In the genomic region with DNA sequence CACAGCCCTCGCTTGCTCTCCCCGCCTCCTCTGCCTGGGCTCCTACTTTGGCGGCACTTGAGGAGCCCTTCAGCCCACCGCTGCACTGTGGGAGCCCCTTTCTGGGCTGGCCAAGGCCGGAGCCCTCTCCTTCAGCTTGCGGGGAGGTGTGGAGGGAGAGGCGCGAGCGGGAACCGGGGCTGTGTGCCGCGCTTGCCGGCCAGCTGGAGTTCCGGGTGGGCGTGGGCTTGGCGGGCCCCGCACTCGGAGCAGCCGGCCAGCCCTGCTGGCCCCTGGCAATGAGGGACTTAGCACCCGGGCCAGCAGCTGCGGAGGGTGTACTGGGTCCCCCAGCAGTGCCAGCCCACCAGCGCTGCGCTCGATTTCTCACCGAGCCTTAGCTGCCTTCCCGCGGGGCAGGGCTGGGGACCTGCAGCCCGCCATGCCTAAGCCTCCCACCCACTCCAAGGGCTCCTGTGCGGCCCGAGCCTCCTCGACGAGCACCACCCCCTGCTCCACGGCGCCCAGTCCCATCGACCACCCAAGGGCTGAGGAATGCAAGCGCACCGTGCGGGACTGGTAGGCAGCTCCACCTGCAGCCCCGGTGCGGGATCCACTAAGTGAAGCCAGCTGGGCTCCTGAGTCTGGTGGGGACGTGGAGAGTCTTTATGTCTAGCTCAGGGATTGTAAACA, we compare ENCODE assay signal across 11 cellular contexts. TPM values are rescaled to one million over a fixed set of nuclear protein-coding genes. Genes with fewer than 3 reads are reported as not detected.
A peak's percentile ranks its signal among the peaks of the same experiment; 100 is the strongest.
DNase-seq lines count a peak whose midpoint lies in the region; ATAC-seq, FAIRE-seq and TF ChIP-seq lines count a peak whose summit lies in the region.
"Not testable (repeated sequence)": the region's sequence is repeated elsewhere in the genome, so short reads cannot be mapped to it uniquely, and the experiment has no call there.
"Had no signal": no experiment of that assay in that cellular context is flagged by ENCODE, and none has a peak within 500 bp of the region (broad histone marks: within the 10 kb centered on the region; RNA-seq: fewer than 3 reads in every experiment).

No MANE protein-coding gene starts in this region.

- 93% methylated on average over 24 of the region's 41 CpGs for WGBS in K562 (ENCODE audit: insufficient coverage, low coverage, missing lambda C conversion rate)

- not testable (repeated sequence) for H3K27ac ChIP-seq in CD4-positive, CD25-positive, alpha-beta regulatory T cell (ENCODE audit: insufficient read depth, low read length, poor library complexity, severe bottlenecking); CD8-positive, alpha-beta memory T cell (ENCODE audit: low read depth, low read length); K562 (ENCODE audit: extremely low read depth, low read depth, low read length); upper lobe of right lung
- H3K27ac ChIP-seq in lower lobe of right lung, result peak overlapping the region; percentile 41

- H4K20me1 ChIP-seq in K562 (replicated peaks; ENCODE audit: control insufficient read depth, insufficient read depth, low read length), result not testable (repeated sequence)

- H3K4me2 ChIP-seq in K562 (ENCODE audit: insufficient read depth, low read length), result not testable (repeated sequence)

- H3K36me3 ChIP-seq in CD4-positive, CD25-positive, alpha-beta regulatory T cell (ENCODE audit: control insufficient read depth, insufficient read depth, low read length); CD8-positive, alpha-beta memory T cell (ENCODE audit: insufficient read depth, low read length); K562 (ENCODE audit: control insufficient read depth, insufficient read depth, low read length); lower lobe of right lung; upper lobe of right lung: not testable (repeated sequence)

- peak overlapping the region in 2 of 3 donors; percentile 95 to 96 for H3K27ac Mint-ChIP-seq in CD4-positive, CD25-positive, alpha-beta regulatory T cell
- peak overlapping the region in 6 of 8 donors; percentile 50 to 99 (median 90) for H3K27ac Mint-ChIP-seq in CD8-positive, alpha-beta memory T cell
- H3K27ac Mint-ChIP-seq in T-cell, result peak overlapping the region in 1 of 2 donors; percentile 22
- H3K27ac Mint-ChIP-seq in activated CD8-positive, alpha-beta T cell treated with anti-CD3 and anti-CD28 coated beads for 36 hours, result peak overlapping the region; percentile 96

- not testable (repeated sequence) for TF ChIP-seq CTCF in activated CD8-positive, alpha-beta T cell treated with anti-CD3 and anti-CD28 coated beads for 36 hours (IDR thresholded peaks at IDR 0.05); K562 (IDR thresholded peaks at IDR 0.05 in 2 of 3, conservative IDR thresholded peaks at IDR 0.05 in 1 of 3; ENCODE audit: insufficient read depth in 2 of 3, low read depth in 1 of 3, low read length in 3 of 3); lower lobe of right lung (IDR thresholded peaks at IDR 0.05); upper lobe of right lung (IDR thresholded peaks at IDR 0.05)

- H3K4me3 ChIP-seq in CD4-positive, CD25-positive, alpha-beta regulatory T cell (ENCODE audit: low read depth, low read length); CD8-positive, alpha-beta memory T cell (ENCODE audit: low read length); K562; lower lobe of right lung; upper lobe of right lung: not testable (repeated sequence)

- in situ Hi-C loops in K562 (cut with MboI), result loop anchor here (5.0 kb wide), 1 partner anchor 172 kb away; no protein-coding TSS in a partner anchor

- not testable (repeated sequence) for TF ChIP-seq RAD21 in K562 (CRISPR knock-in tag; conservative IDR thresholded peaks at IDR 0.05 in 1 of 2, IDR thresholded peaks at IDR 0.05 in 1 of 2)

- not testable (repeated sequence) for H3K9me3 ChIP-seq in CD4-positive, CD25-positive, alpha-beta regulatory T cell (ENCODE audit: control insufficient read depth in 2 of 2, low read length in 2 of 2); CD8-positive, alpha-beta memory T cell (ENCODE audit: low read length); K562 (replicated peaks; ENCODE audit: control insufficient read depth, insufficient read depth, low read depth, low read length); lower lobe of right lung; upper lobe of right lung

- not testable (repeated sequence) for H2AFZ ChIP-seq in K562 (ENCODE audit: low read depth, low read length)

- CTCF ChIA-PET in CD8-positive, alpha-beta memory T cell (lab: Charles Lee), result interaction anchor here (1.8 to 7.6 kb wide), 6 partner anchors 12 to 204 kb away, joined by 4 to 72 read pairs (median 9); a partner anchor contains a TSS
- CTCF ChIA-PET in T-cell (lab: Charles Lee), result interaction anchor here in 1 of 2 donors (1.3 to 3.7 kb wide), 2 partner anchors 57 to 172 kb away, joined by 5 to 28 read pairs; a partner anchor contains a TSS
- CTCF ChIA-PET in activated CD8-positive, alpha-beta T cell treated with anti-CD3 and anti-CD28 coated beads for 36 hours (lab: Charles Lee), result interaction anchor here (1.5 to 3.8 kb wide), 4 partner anchors 57 to 172 kb away, joined by 5 to 38 read pairs (median 13); a partner anchor contains a TSS
- CTCF ChIA-PET in K562 (lab: Yijun Ruan, JAX; ENCODE audit: low intra/inter-chr PET ratio), result interaction anchor here (2.7 kb wide), 1 partner anchor 172 kb away, joined by 29 read pairs; no protein-coding TSS in a partner anchor

- not testable (repeated sequence) for TF ChIP-seq EP300 in K562 (IDR thresholded peaks at IDR 0.05; ENCODE audit: low read length)

- FAIRE-seq in K562 (lab: Jason Lieb, UNC), result not testable (repeated sequence)

- H3K36me3 Mint-ChIP-seq in CD4-positive, CD25-positive, alpha-beta regulatory T cell, result peaks cover 12% of the 10 kb centered on the region
- peaks cover 0 to 40% (median 2%) of the 10 kb centered on the region in 3 donors for H3K36me3 Mint-ChIP-seq in CD8-positive, alpha-beta memory T cell
- peaks cover 13% of the 10 kb centered on the region for H3K36me3 Mint-ChIP-seq in T-cell
- peaks cover 24% of the 10 kb centered on the region for H3K36me3 Mint-ChIP-seq in activated CD8-positive, alpha-beta T cell treated with anti-CD3 and anti-CD28 coated beads for 36 hours (ENCODE audit: low read depth)

- ATAC-seq in CD4-positive, CD25-positive, alpha-beta regulatory T cell (ENCODE audit: low read depth in 2 of 2); T-cell (replicated peaks in 1 of 4); activated CD8-positive, alpha-beta T cell treated with anti-CD3 and anti-CD28 coated beads for 36 hours; K562; lower lobe of right lung; sciatic nerve; upper lobe of right lung: not testable (repeated sequence)

- intact Hi-C loops in activated CD8-positive, alpha-beta T cell treated with anti-CD3 and anti-CD28 coated beads for 36 hours (cut with micrococcal nuclease), result loop anchor here (5.0 kb wide), 1 partner anchor 77 kb away; a partner anchor contains a TSS
- intact Hi-C loops in K562 (cut with micrococcal nuclease), result loop anchor here (10.0 kb wide), 1 partner anchor 389 kb away; a partner anchor contains a TSS
- intact Hi-C loops in lower lobe of right lung (cut with DNase I), result loop anchor here (10.0 kb wide), 1 partner anchor 169 kb away; no protein-coding TSS in a partner anchor
- intact Hi-C loops in sciatic nerve (cut with DNase I), result loop anchor here (10.0 kb wide), 1 partner anchor 61 kb away; a partner anchor contains a TSS
- intact Hi-C loops in upper lobe of right lung (cut with DNase I), result not testable (repeated sequence)

- not testable (repeated sequence) for H3K27me3 Mint-ChIP-seq in CD4-positive, CD25-positive, alpha-beta regulatory T cell; CD8-positive, alpha-beta memory T cell; T-cell; activated CD8-positive, alpha-beta T cell treated with anti-CD3 and anti-CD28 coated beads for 36 hours

- DNase-seq in CD4-positive, CD25-positive, alpha-beta regulatory T cell; CD8-positive, alpha-beta memory T cell; T-cell; activated CD8-positive, alpha-beta T cell treated with anti-CD3 and anti-CD28 coated beads for 36 hours; K562 (ENCODE audit: extremely low read depth in 1 of 4, low spot score in 3 of 4); lower lobe of right lung: not testable (repeated sequence)
- DNase-seq in sciatic nerve (ENCODE audit: low spot score) (peak; percentile 49), upper lobe of right lung (peak; percentile 58)

- peak overlapping the region in 3 of 4 donors; percentile 88 to 91 (median 90) for H3K4me3 Mint-ChIP-seq in CD4-positive, CD25-positive, alpha-beta regulatory T cell
- peak overlapping the region in 5 of 7 donors; percentile 6 to 98 (median 87) for H3K4me3 Mint-ChIP-seq in CD8-positive, alpha-beta memory T cell
- peak overlapping the region; percentile 76 to 88 (median 87) for H3K4me3 Mint-ChIP-seq in T-cell
- H3K4me3 Mint-ChIP-seq in activated CD8-positive, alpha-beta T cell treated with anti-CD3 and anti-CD28 coated beads for 36 hours, result peak overlapping the region; percentile 80

- not testable (repeated sequence) for TF ChIP-seq POLR2A in K562 (conservative IDR thresholded peaks at IDR 0.05)

- not testable (repeated sequence) for H3K27me3 ChIP-seq in CD4-positive, CD25-positive, alpha-beta regulatory T cell (ENCODE audit: control insufficient read depth, insufficient read depth, low read length); CD8-positive, alpha-beta memory T cell (ENCODE audit: insufficient read depth, low read length, poor library complexity, severe bottlenecking); K562 (ENCODE audit: control insufficient read depth in 2 of 2, insufficient read depth in 2 of 2, low read length in 2 of 2); lower lobe of right lung (ENCODE audit: low read depth); upper lobe of right lung

- peaks cover 37% of the 10 kb centered on the region for H3K4me1 ChIP-seq in CD4-positive, CD25-positive, alpha-beta regulatory T cell (ENCODE audit: control insufficient read depth, insufficient read depth, low read length, poor library complexity, severe bottlenecking)
- H3K4me1 ChIP-seq in CD8-positive, alpha-beta memory T cell (ENCODE audit: insufficient read depth, low read length), result peaks cover 29% of the 10 kb centered on the region
- H3K4me1 ChIP-seq in K562 (replicated peaks in 1 of 2; ENCODE audit: control insufficient read depth in 2 of 2, insufficient read depth in 2 of 2, low read length in 2 of 2), result peaks cover 5 to 10% of the 10 kb centered on the region in 2 experiments
- peaks cover 31% of the 10 kb centered on the region for H3K4me1 ChIP-seq in lower lobe of right lung
- peaks cover 14% of the 10 kb centered on the region for H3K4me1 ChIP-seq in upper lobe of right lung

- H3K9ac ChIP-seq in K562 (ENCODE audit: insufficient read depth in 1 of 2, low read depth in 2 of 2, low read length in 2 of 2), result not testable (repeated sequence)

- H3K9me3 Mint-ChIP-seq in CD4-positive, CD25-positive, alpha-beta regulatory T cell; CD8-positive, alpha-beta memory T cell; T-cell; activated CD8-positive, alpha-beta T cell treated with anti-CD3 and anti-CD28 coated beads for 36 hours: not testable (repeated sequence)

- H3K79me2 ChIP-seq in K562 (ENCODE audit: control insufficient read depth, insufficient read depth, low read length), result peaks cover 31% of the 10 kb centered on the region

- POLR2A ChIA-PET in CD8-positive, alpha-beta memory T cell (lab: Charles Lee), result interaction anchor here (2.9 to 3.0 kb wide), 2 partner anchors 37 to 171 kb away, joined by 12 to 24 read pairs; a partner anchor contains a TSS
- POLR2A ChIA-PET in T-cell (lab: Charles Lee), result not testable (repeated sequence)
- POLR2A ChIA-PET in activated CD8-positive, alpha-beta T cell treated with anti-CD3 and anti-CD28 coated beads for 36 hours (lab: Charles Lee), result interaction anchor here (0.9 to 1.2 kb wide), 3 partner anchors 20 to 205 kb away, joined by 3 read pairs; no protein-coding TSS in a partner anchor
- POLR2A ChIA-PET in K562 (lab: Yijun Ruan, JAX), result interaction anchor here (1.1 to 2.7 kb wide), 6 partner anchors 15 to 171 kb away, joined by 3 to 17 read pairs (median 4); no protein-coding TSS in a partner anchor

- H3K9me1 ChIP-seq in K562 (ENCODE audit: control insufficient read depth, insufficient read depth, low read length), result not testable (repeated sequence)

- peaks cover 4 to 54% (median 31%) of the 10 kb centered on the region in 4 donors for H3K4me1 Mint-ChIP-seq in CD4-positive, CD25-positive, alpha-beta regulatory T cell
- H3K4me1 Mint-ChIP-seq in CD8-positive, alpha-beta memory T cell, result peaks cover 44 to 54% (median 44%) of the 10 kb centered on the region in 3 donors
- H3K4me1 Mint-ChIP-seq in T-cell, result peaks cover 42 to 49% (median 45%) of the 10 kb centered on the region in 3 donors
- H3K4me1 Mint-ChIP-seq in activated CD8-positive, alpha-beta T cell treated with anti-CD3 and anti-CD28 coated beads for 36 hours (ENCODE audit: low read depth), result peaks cover 33% of the 10 kb centered on the region

- BruUV-seq in K562 (replicated peaks; lab: Mats Ljungman, UMichigan), result not testable (repeated sequence)

RNA-seq across cellular contexts. Expression of a gene that starts 25.0 kb away (rescaled TPM):
- not detected for total RNA-seq in CD4-positive, CD25-positive, alpha-beta regulatory T cell
- under 1 TPM in 1 of 4 donors, not detected in 3; 0.27 TPM for polyA plus RNA-seq in CD4-positive, CD25-positive, alpha-beta regulatory T cell
- total RNA-seq in CD8-positive, alpha-beta memory T cell, result not detected
- polyA plus RNA-seq in CD8-positive, alpha-beta memory T cell, result not detected
- total RNA-seq in T-cell (1 to 10 TPM in 3 of 5 donors, under 1 TPM in 1, not detected in 1; 0.61 to 3.9 (median 2.9) TPM), K562 (2014; rRNA removed) (not detected in 2 replicates), K562 (2014; rRNA removed; fragmentation: Illumina TruSeq; extraction: Trizol) (not detected in 2 replicates), K562 (2015; rRNA removed; fragmentation: Illumina TruSeq; extraction: Trizol) (not detected in 2 replicates), K562 (2021) (2.0 and 2.3 TPM in 2 replicates), lower lobe of right lung (5.0 TPM), sciatic nerve (0.76 TPM), upper lobe of right lung (2.8 TPM)
- not detected for total RNA-seq in activated CD8-positive, alpha-beta T cell treated with anti-CD3 and anti-CD28 coated beads for 36 hours
- not detected in 2 replicates for total RNA-seq in K562 (2011; cell fraction: chromatin; rRNA removed; ENCODE audit: low replicate concordance)
- not detected in 2 replicates for total RNA-seq in K562 (2011; cell fraction: nucleolus; rRNA removed)
- not detected in 2 replicates for total RNA-seq in K562 (2011; cell fraction: nucleoplasm; rRNA removed)
- polyA plus RNA-seq in K562 (2011; rRNA removed) (not detected in 2 replicates), K562 (2014; fragmentation: Illumina TruSeq; extraction: Trizol) (not detected in 2 replicates), K562 (2014; fragmentation: Nextera tagmentation; extraction: Ambion mirVana) (under 1 TPM; 0.06 to 0.10 TPM), K562 (2014; rRNA removed) (not detected in 2 replicates)
- 0.31 TPM in 1 of 2 replicates, not detected in the other for polyA plus RNA-seq in K562 (2011; cell fraction: cytosol; rRNA removed)
- polyA plus RNA-seq in K562 (2011; cell fraction: nucleus; rRNA removed), result not detected in 2 replicates
- polyA plus RNA-seq in K562 (2012), result 0.13 and 0.58 TPM in 2 replicates
- not detected in 2 replicates for polyA minus RNA-seq in K562 (2011; rRNA and poly(A)+ RNA removed)
- not detected in 2 replicates for polyA minus RNA-seq in K562 (2011; cell fraction: cytosol; rRNA and poly(A)+ RNA removed)
- polyA minus RNA-seq in K562 (2011; cell fraction: nucleus; rRNA and poly(A)+ RNA removed), result not detected in 2 replicates

RNA-seq across cellular contexts. Expression of a gene that starts 37.1 kb away (rescaled TPM):
- total RNA-seq in CD4-positive, CD25-positive, alpha-beta regulatory T cell, result 10.9 TPM
- 10 to 100 TPM in 2 of 4 donors, 1 to 10 TPM in 2; 8.3 to 13.3 (median 11.2) TPM for polyA plus RNA-seq in CD4-positive, CD25-positive, alpha-beta regulatory T cell
- total RNA-seq in CD8-positive, alpha-beta memory T cell, result 100 to 1,000 TPM; 102 to 103 TPM
- 11.6 TPM for polyA plus RNA-seq in CD8-positive, alpha-beta memory T cell
- total RNA-seq in T-cell (10 to 100 TPM in 1 of 5 donors, 1 to 10 TPM in 4; 5.9 to 10.8 (median 9.6) TPM), K562 (2014; rRNA removed) (42.5 and 68.9 TPM in 2 replicates), K562 (2014; rRNA removed; fragmentation: Illumina TruSeq; extraction: Trizol) (19.3 and 19.4 TPM in 2 replicates), K562 (2015; rRNA removed; fragmentation: Illumina TruSeq; extraction: Trizol) (29.6 and 33.1 TPM in 2 replicates), K562 (2021) (30.2 and 31.1 TPM in 2 replicates), lower lobe of right lung (6.2 TPM), sciatic nerve (5.9 TPM), upper lobe of right lung (4.5 TPM)
- total RNA-seq in activated CD8-positive, alpha-beta T cell treated with anti-CD3 and anti-CD28 coated beads for 36 hours, result 10 to 100 TPM; 91.9 to 92.9 TPM
- 13.4 and 20.5 TPM in 2 replicates for total RNA-seq in K562 (2011; cell fraction: chromatin; rRNA removed; ENCODE audit: low replicate concordance)
- 14.2 and 21.0 TPM in 2 replicates for total RNA-seq in K562 (2011; cell fraction: nucleolus; rRNA removed)
- 11.6 and 14.0 TPM in 2 replicates for total RNA-seq in K562 (2011; cell fraction: nucleoplasm; rRNA removed)
- polyA plus RNA-seq in K562 (2011; rRNA removed) (18.2 and 23.0 TPM in 2 replicates), K562 (2014; fragmentation: Illumina TruSeq; extraction: Trizol) (25.7 and 29.2 TPM in 2 replicates), K562 (2014; fragmentation: Nextera tagmentation; extraction: Ambion mirVana) (1 to 10 TPM; 4.2 to 4.6 TPM), K562 (2014; rRNA removed) (30.0 and 33.6 TPM in 2 replicates)
- 18.2 and 36.2 TPM in 2 replicates for polyA plus RNA-seq in K562 (2011; cell fraction: cytosol; rRNA removed)
- polyA plus RNA-seq in K562 (2011; cell fraction: nucleus; rRNA removed), result 27.6 and 49.1 TPM in 2 replicates
- polyA plus RNA-seq in K562 (2012), result 25.4 and 39.5 TPM in 2 replicates
- polyA minus RNA-seq in K562 (2011; rRNA and poly(A)+ RNA removed), result 10.6 and 12.5 TPM in 2 replicates
- polyA minus RNA-seq in K562 (2011; cell fraction: cytosol; rRNA and poly(A)+ RNA removed), result 10.9 TPM in 2 replicates
- polyA minus RNA-seq in K562 (2011; cell fraction: nucleus; rRNA and poly(A)+ RNA removed), result 6.3 and 8.2 TPM in 2 replicates

RNA-seq across cellular contexts. Expression of a gene that starts 37.8 kb away (rescaled TPM):
- 27.2 TPM for total RNA-seq in CD4-positive, CD25-positive, alpha-beta regulatory T cell
- 1 to 10 TPM; 3.5 to 6.9 (median 6.2) TPM for polyA plus RNA-seq in CD4-positive, CD25-positive, alpha-beta regulatory T cell
- total RNA-seq in CD8-positive, alpha-beta memory T cell, result 10 to 100 TPM; 45.9 to 46.1 TPM
- 7.4 TPM for polyA plus RNA-seq in CD8-positive, alpha-beta memory T cell
- 10 to 100 TPM; 20.7 to 38.6 (median 28.1) TPM for total RNA-seq in T-cell
- total RNA-seq in activated CD8-positive, alpha-beta T cell treated with anti-CD3 and anti-CD28 coated beads for 36 hours, result 10 to 100 TPM; 39.2 to 39.8 TPM
- 107 and 201 TPM in 2 replicates for total RNA-seq in K562 (2011; cell fraction: chromatin; rRNA removed; ENCODE audit: low replicate concordance)
- total RNA-seq in K562 (2011; cell fraction: nucleolus; rRNA removed), result 93.2 and 100 TPM in 2 replicates
- 98.8 and 128 TPM in 2 replicates for total RNA-seq in K562 (2011; cell fraction: nucleoplasm; rRNA removed)
- 37.6 and 40.3 TPM in 2 replicates for total RNA-seq in K562 (2014; rRNA removed)
- total RNA-seq in K562 (2014; rRNA removed; fragmentation: Illumina TruSeq; extraction: Trizol), result 26.2 and 29.8 TPM in 2 replicates
- total RNA-seq in K562 (2015; rRNA removed; fragmentation: Illumina TruSeq; extraction: Trizol), result 32.2 and 34.8 TPM in 2 replicates
- 35.0 and 45.8 TPM in 2 replicates for total RNA-seq in K562 (2021)
- polyA plus RNA-seq in K562 (2011; rRNA removed), result 31.2 and 32.0 TPM in 2 replicates
- polyA plus RNA-seq in K562 (2011; cell fraction: cytosol; rRNA removed), result 22.6 and 37.5 TPM in 2 replicates
- polyA plus RNA-seq in K562 (2011; cell fraction: nucleus; rRNA removed), result 98.6 and 137 TPM in 2 replicates
- polyA plus RNA-seq in K562 (2012), result 35.4 and 47.1 TPM in 2 replicates
- 29.3 and 36.1 TPM in 2 replicates for polyA plus RNA-seq in K562 (2014; fragmentation: Illumina TruSeq; extraction: Trizol)
- polyA plus RNA-seq in K562 (2014; fragmentation: Nextera tagmentation; extraction: Ambion mirVana), result 1 to 10 TPM; 1.2 to 1.8 TPM
- 45.9 and 47.3 TPM in 2 replicates for polyA plus RNA-seq in K562 (2014; rRNA removed)
- 22.0 and 24.5 TPM in 2 replicates for polyA minus RNA-seq in K562 (2011; rRNA and poly(A)+ RNA removed)
- 16.9 and 22.0 TPM in 2 replicates for polyA minus RNA-seq in K562 (2011; cell fraction: cytosol; rRNA and poly(A)+ RNA removed)
- polyA minus RNA-seq in K562 (2011; cell fraction: nucleus; rRNA and poly(A)+ RNA removed), result 41.9 and 47.2 TPM in 2 replicates
- total RNA-seq in lower lobe of right lung, result 16.5 TPM
- 23.8 TPM for total RNA-seq in sciatic nerve
- 12.5 TPM for total RNA-seq in upper lobe of right lung

RNA-seq across cellular contexts. Expression of a gene that starts 56.6 kb away (rescaled TPM):
- total RNA-seq in CD4-positive, CD25-positive, alpha-beta regulatory T cell, result not detected
- polyA plus RNA-seq in CD4-positive, CD25-positive, alpha-beta regulatory T cell, result not detected
- not detected for total RNA-seq in CD8-positive, alpha-beta memory T cell
- not detected for polyA plus RNA-seq in CD8-positive, alpha-beta memory T cell
- total RNA-seq in T-cell (not detected), K562 (2014; rRNA removed) (not detected in 2 replicates), K562 (2014; rRNA removed; fragmentation: Illumina TruSeq; extraction: Trizol) (not detected in 2 replicates), K562 (2015; rRNA removed; fragmentation: Illumina TruSeq; extraction: Trizol) (not detected in 2 replicates), K562 (2021) (not detected in 2 replicates), lower lobe of right lung (not detected), sciatic nerve (not detected), upper lobe of right lung (not detected)
- not detected for total RNA-seq in activated CD8-positive, alpha-beta T cell treated with anti-CD3 and anti-CD28 coated beads for 36 hours
- not detected in 2 replicates for total RNA-seq in K562 (2011; cell fraction: chromatin; rRNA removed; ENCODE audit: low replicate concordance)
- total RNA-seq in K562 (2011; cell fraction: nucleolus; rRNA removed), result not detected in 2 replicates
- not detected in 2 replicates for total RNA-seq in K562 (2011; cell fraction: nucleoplasm; rRNA removed)
- polyA plus RNA-seq in K562 (2011; rRNA removed) (not detected in 2 replicates), K562 (2014; fragmentation: Illumina TruSeq; extraction: Trizol) (not detected in 2 replicates), K562 (2014; fragmentation: Nextera tagmentation; extraction: Ambion mirVana) (not detected), K562 (2014; rRNA removed) (not detected in 2 replicates)
- polyA plus RNA-seq in K562 (2011; cell fraction: cytosol; rRNA removed), result not detected in 2 replicates
- polyA plus RNA-seq in K562 (2011; cell fraction: nucleus; rRNA removed), result not detected in 2 replicates
- polyA plus RNA-seq in K562 (2012), result 0.07 TPM in 1 of 2 replicates, not detected in the other
- not detected in 2 replicates for polyA minus RNA-seq in K562 (2011; rRNA and poly(A)+ RNA removed)
- not detected in 2 replicates for polyA minus RNA-seq in K562 (2011; cell fraction: cytosol; rRNA and poly(A)+ RNA removed)
- polyA minus RNA-seq in K562 (2011; cell fraction: nucleus; rRNA and poly(A)+ RNA removed), result not detected in 2 replicates
- total RNA-seq: GM23338, HT-29 had no signal
- polyA plus RNA-seq: BJ had no signal
